ENCODE assay signal across 8 cellular contexts in the genomic region with DNA sequence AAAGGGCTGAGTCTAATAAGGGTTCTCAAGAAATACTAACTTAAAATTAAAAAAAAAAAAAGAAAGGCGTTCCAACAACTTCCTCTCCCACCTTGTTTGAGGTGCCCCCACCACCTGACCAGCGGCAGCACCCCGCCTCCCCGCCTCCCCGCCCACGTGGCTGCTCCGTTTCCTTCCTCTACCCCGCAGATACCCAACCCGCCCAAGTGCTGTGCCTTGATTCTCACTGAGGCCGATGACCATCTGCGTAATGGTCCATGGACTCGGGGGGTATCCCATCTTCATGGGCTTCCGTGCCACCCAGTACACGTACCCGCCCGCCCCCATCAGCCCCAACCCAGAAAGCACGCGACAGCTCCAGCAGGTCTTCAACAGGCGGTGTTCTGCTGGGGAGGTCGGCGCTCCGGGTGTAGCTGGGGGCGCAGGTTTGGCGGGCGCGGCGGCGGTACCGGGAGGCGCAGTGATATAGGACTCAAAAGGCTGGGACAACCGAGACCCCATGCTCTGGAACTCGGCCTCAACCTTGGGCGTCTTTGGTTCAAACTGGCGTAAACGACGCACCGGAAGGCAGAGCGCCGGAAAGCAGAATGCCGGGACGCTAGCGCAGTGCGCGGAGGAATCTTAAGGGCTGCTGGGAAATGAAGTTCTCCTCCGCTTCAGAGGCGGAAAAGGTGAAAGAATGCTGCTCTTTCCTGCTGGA. TPM values are rescaled to one million over a fixed set of nuclear protein-coding genes. Genes with fewer than 3 reads are reported as not detected.
DNase-seq lines count a peak whose midpoint lies in the region; ATAC-seq and TF ChIP-seq lines count a peak whose summit lies in the region.

A gene with protein sequence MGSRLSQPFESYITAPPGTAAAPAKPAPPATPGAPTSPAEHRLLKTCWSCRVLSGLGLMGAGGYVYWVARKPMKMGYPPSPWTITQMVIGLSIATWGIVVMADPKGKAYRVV (minus strand): TSS at position 545 of the 700 bp plus-strand sequence. CDS start 44 bp downstream, at position 501.

- intact Hi-C loops in mammary epithelial cell (cut with micrococcal nuclease): no loop called here

- H3K79me2 ChIP-seq in mammary epithelial cell (ENCODE audit: insufficient read depth, low read length): peaks cover 18% of the 10 kb centered on the region

- peak; percentile 38 for DNase-seq in 8988T
- peak; percentile 58 for DNase-seq in NCI-H2107 treated with DMSO at 0.1 percent for 48 hours (lab: John Stamatoyannopoulos, UW; ENCODE audit: unreplicated experiment)
- DNase-seq in WERI-Rb-1: peak; percentile 82
- peak; percentile 83 for DNase-seq in mammary epithelial cell
- peak; percentile 60 to 72 (median 68) for DNase-seq in immature natural killer cell
- peak; percentile 50 for DNase-seq in smooth muscle cell of the brain vasculature (ENCODE audit: low read depth, low spot score)

- H3K27me3 ChIP-seq in WERI-Rb-1 (ENCODE audit: insufficient read depth, low read depth, severe bottlenecking): no peaks in the 10 kb centered on the region
- no peaks in the 10 kb centered on the region for H3K27me3 ChIP-seq in mammary epithelial cell (ENCODE audit: insufficient read depth, low read length)

- H3K9me3 ChIP-seq in WERI-Rb-1 (ENCODE audit: severe bottlenecking) (no peaks in the 10 kb centered on the region), mammary epithelial cell (replicated peaks; ENCODE audit: insufficient read depth, low read length) (no peaks in the 10 kb centered on the region)

- dilution Hi-C loops in mammary epithelial cell (cut with HindIII; ENCODE audit: low sequenced_read_pairs): no loop called here

- no peaks in the 10 kb centered on the region for H4K20me1 ChIP-seq in mammary epithelial cell (ENCODE audit: insufficient read depth, low read length)

- CTCF ChIA-PET in mammary epithelial cell (lab: Charles Lee; ENCODE audit: low non-redundant PET): interaction anchor here (0.6 kb wide), 1 partner anchor 526 kb away, joined by 3 read pairs; no protein-coding TSS in a partner anchor

- peaks cover 9 to 21% (median 9%) of the 10 kb centered on the region in 3 donors for H3K36me3 Mint-ChIP-seq in immature natural killer cell

- peaks cover 10% of the 10 kb centered on the region for H3K4me1 ChIP-seq in mammary epithelial cell (ENCODE audit: insufficient read depth, low read length)

- 0% methylated on average over 7 of the region's 46 CpGs for WGBS in mammary epithelial cell (ENCODE audit: low coverage, missing lambda C conversion rate)

- H3K27ac ChIP-seq in WERI-Rb-1: peak within 1 kb of the TSS; percentile 79
- peak within 1 kb of the TSS; percentile 75 for H3K27ac ChIP-seq in mammary epithelial cell (ENCODE audit: insufficient read depth, low read depth, low read length)

- TF ChIP-seq CTCF in WERI-Rb-1 (IDR thresholded peaks at IDR 0.05; ENCODE audit: low read depth, low read length) (no peak), mammary epithelial cell (conservative IDR thresholded peaks at IDR 0.05 in 1 of 2, IDR thresholded peaks at IDR 0.05 in 1 of 2; ENCODE audit: extremely low read depth in 1 of 2, insufficient read depth in 1 of 2, low read depth in 1 of 2, low read length in 2 of 2) (no peak)

- no TSS peak for BruUV-seq in mammary epithelial cell (replicated peaks; lab: Mats Ljungman, UMichigan)

- H3K36me3 ChIP-seq in WERI-Rb-1 (peaks cover 7% of the 10 kb centered on the region; the same call in 1 of the 2 replicates), mammary epithelial cell (ENCODE audit: insufficient read depth, low read length) (peaks cover 10% of the 10 kb centered on the region)

- H2AFZ ChIP-seq in mammary epithelial cell (ENCODE audit: low read depth, low read length): peak within 1 kb of the TSS; percentile 99

- H3K4me3 Mint-ChIP-seq in immature natural killer cell: peak within 1 kb of the TSS; percentile 92 to 96 (median 94)

- H3K27me3 Mint-ChIP-seq in immature natural killer cell (ENCODE audit: low read depth in 3 of 3): peaks cover 0 to 5% (median 3%) of the 10 kb centered on the region in 3 donors

- no peaks in the 10 kb centered on the region for H3K9me3 Mint-ChIP-seq in immature natural killer cell

- H3K9ac ChIP-seq in mammary epithelial cell (ENCODE audit: insufficient read depth, low read length): peak within 1 kb of the TSS; percentile 82

- in situ Hi-C loops in mammary epithelial cell (cut with MboI; ENCODE audit: low sequenced_read_pairs in 2 of 2): no loop called here

- ATAC-seq in GM18511 (IDR thresholded peaks at IDR 0.05; ENCODE audit: unreplicated experiment) (peak; percentile 95), HG03045 (IDR thresholded peaks at IDR 0.05; ENCODE audit: unreplicated experiment) (peak; percentile 96)

- H3K4me3 ChIP-seq in WERI-Rb-1 (ENCODE audit: low read depth, low read length) (peak within 1 kb of the TSS; percentile 93), mammary epithelial cell (replicated peaks in 1 of 3; ENCODE audit: insufficient read depth in 1 of 3, low read depth in 2 of 3, low read length in 3 of 3) (peak within 1 kb of the TSS; percentile 85 to 100 (median 87))

- H3K4me1 Mint-ChIP-seq in immature natural killer cell: peaks cover 23 to 36% of the 10 kb centered on the region in 2 donors

- peak within 1 kb of the TSS; percentile 83 for H3K4me2 ChIP-seq in mammary epithelial cell (ENCODE audit: insufficient read depth, low read depth, low read length)

- H3K27ac Mint-ChIP-seq in immature natural killer cell: peak within 1 kb of the TSS; percentile 80 to 96 (median 90)

RNA-seq across cellular contexts. Expression of the gene that starts here (rescaled TPM):
- total RNA-seq in mammary epithelial cell: 10 to 100 TPM; 10.0 to 62.8 TPM
- polyA plus RNA-seq in mammary epithelial cell (15.2 TPM), immature natural killer cell (10 to 100 TPM; 17.6 to 76.7 (median 46.0) TPM)
- polyA minus RNA-seq in mammary epithelial cell: 20.1 TPM

Comparison
In these comparisons a context has a peak if more than half of its experiments do, and no peak if none do; other contexts are left out.
1. Peak in every context shown above with its lines: DNase-seq, ATAC-seq, H3K4me3 ChIP-seq and H3K27ac ChIP-seq.